In genomic region chr11:8707541-8708270, GRCh38 we compare ENCODE assay signal across 12 cellular contexts. TPM values are rescaled to one million over a fixed set of nuclear protein-coding genes. Genes with fewer than 3 reads are reported as not detected.
DNase-seq lines count a peak whose midpoint lies in the region; ATAC-seq and TF ChIP-seq lines count a peak whose summit lies in the region.
"Had no signal": no experiment of that assay in that cellular context is flagged by ENCODE, and none has a peak within 500 bp of the region (broad histone marks: within the 10 kb centered on the region; RNA-seq: fewer than 3 reads in every experiment).

No MANE protein-coding gene starts in this region.

- H3K23ac ChIP-seq in H9 (ENCODE audit: insufficient read length, low read depth, low read length), result no peak overlapping the region

- no CpG with 5 or more reads among the region's 10 CpGs for WGBS in H9 (ENCODE audit: extremely low coverage, insufficient read length, low lambda C conversion rate)

- H3K27me3 ChIP-seq in H9 (ENCODE audit: insufficient read depth, low read length) (no peaks in the 10 kb centered on the region), adipocyte (replicated peaks; ENCODE audit: control insufficient read depth, insufficient read depth, low read length) (no peaks in the 10 kb centered on the region), right atrium auricular region (no peaks in the 10 kb centered on the region), gastrocnemius medialis (no peaks in the 10 kb centered on the region)
- no peaks in the 10 kb centered on the region for H3K27me3 ChIP-seq in CD4-positive, alpha-beta memory T cell (ENCODE audit: insufficient read depth, low read length)

- no peak overlapping the region for H2BK5ac ChIP-seq in H9 (ENCODE audit: insufficient read length, low read length)

- TF ChIP-seq CTCF in H9 (conservative IDR thresholded peaks at IDR 0.05) (no peak), right atrium auricular region (IDR thresholded peaks at IDR 0.05) (no peak), gastrocnemius medialis (IDR thresholded peaks at IDR 0.05 in 4 of 5, conservative IDR thresholded peaks at IDR 0.05 in 1 of 5) (no peak)

- TF ChIP-seq POLR2A in gastrocnemius medialis (IDR thresholded peaks at IDR 0.05), result no peak

- H3K79me2 ChIP-seq in H9 (ENCODE audit: insufficient read depth, low read length), result no peaks in the 10 kb centered on the region

- no peaks in the 10 kb centered on the region for H3K9me3 Mint-ChIP-seq in H9
- peaks cover 0 to 3% (median 0%) of the 10 kb centered on the region in 8 donors for H3K9me3 Mint-ChIP-seq in CD4-positive, alpha-beta memory T cell
- H3K9me3 Mint-ChIP-seq in activated CD4-positive, alpha-beta T cell treated with anti-CD3 and anti-CD28 coated beads, Interleukin-2, amount 10 ng/mL, durations not matched to agents 7 days and 5 days, result no peaks in the 10 kb centered on the region
- H3K9me3 Mint-ChIP-seq: stimulated activated effector memory CD8-positive, alpha-beta T cell treated with anti-CD3 and anti-CD28 coated beads, Interleukin-12 subunit alpha, Interleukin-12 subunit beta, amount 100 ng/mL, for 72 hours had no signal

- peaks cover 29 to 32% of the 10 kb centered on the region in 2 experiments for H3K4me1 Mint-ChIP-seq in H9
- no peaks in the 10 kb centered on the region for H3K4me1 Mint-ChIP-seq in CD4-positive, alpha-beta memory T cell
- H3K4me1 Mint-ChIP-seq in activated CD4-positive, alpha-beta T cell treated with anti-CD3 and anti-CD28 coated beads, Interleukin-2, amount 10 ng/mL, durations not matched to agents 7 days and 5 days, result peaks cover 3% of the 10 kb centered on the region
- H3K4me1 Mint-ChIP-seq: stimulated activated effector memory CD8-positive, alpha-beta T cell treated with anti-CD3 and anti-CD28 coated beads, Interleukin-12 subunit alpha, Interleukin-12 subunit beta, amount 100 ng/mL, for 72 hours had no signal

- no peak overlapping the region for H2BK20ac ChIP-seq in H9 (ENCODE audit: low read depth, low read length, poor library complexity, severe bottlenecking)

- H3K36me3 Mint-ChIP-seq in H9 (ENCODE audit: insufficient read depth in 1 of 3, low read depth in 3 of 3), result peaks cover 12 to 22% (median 13%) of the 10 kb centered on the region in 3 experiments
- no peaks in the 10 kb centered on the region for H3K36me3 Mint-ChIP-seq in CD4-positive, alpha-beta memory T cell
- H3K36me3 Mint-ChIP-seq in activated CD4-positive, alpha-beta T cell treated with anti-CD3 and anti-CD28 coated beads, Interleukin-2, amount 10 ng/mL, durations not matched to agents 7 days and 5 days (ENCODE audit: low read depth), result no peaks in the 10 kb centered on the region
- H3K36me3 Mint-ChIP-seq: stimulated activated effector memory CD8-positive, alpha-beta T cell treated with anti-CD3 and anti-CD28 coated beads, Interleukin-12 subunit alpha, Interleukin-12 subunit beta, amount 100 ng/mL, for 72 hours had no signal

- no peaks in the 10 kb centered on the region for H3K23me2 ChIP-seq in H9 (ENCODE audit: insufficient read length, low read depth, low read length, poor library complexity, severe bottlenecking)

- CTCF ChIA-PET in CD4-positive, alpha-beta memory T cell (lab: Charles Lee; ENCODE audit: partially characterized antibody), result no interaction called here
- CTCF ChIA-PET in activated CD4-positive, alpha-beta T cell treated with anti-CD3 and anti-CD28 coated beads, Interleukin-2, amount 10 ng/mL, durations not matched to agents 7 days and 5 days (lab: Charles Lee), result interaction anchor here (0.6 kb wide), 1 partner anchor 1109 kb away, joined by 3 read pairs; no protein-coding TSS in a partner anchor

- H2BK120ac ChIP-seq in H9 (ENCODE audit: low read depth, low read length, poor library complexity, severe bottlenecking), result no peak overlapping the region

- no peak overlapping the region for H2BK12ac ChIP-seq in H9 (ENCODE audit: insufficient read length, low read depth, low read length)

- no peak overlapping the region for H4K8ac ChIP-seq in H9 (replicated peaks; ENCODE audit: insufficient read length, low read depth, low read length)

- H3K18ac ChIP-seq in H9 (ENCODE audit: insufficient read length, low read depth, low read length), result peak overlapping the region; percentile 33

- no peak overlapping the region for H4K5ac ChIP-seq in H9 (ENCODE audit: insufficient read length, low read depth, low read length)

- no peak overlapping the region for H4K91ac ChIP-seq in H9 (ENCODE audit: insufficient read length, low read depth, low read length)

- H3K9me3 ChIP-seq in H9 (ENCODE audit: control insufficient read depth, low read depth, low read length), result no peaks in the 10 kb centered on the region
- peaks cover 7% of the 10 kb centered on the region for H3K9me3 ChIP-seq in adipocyte (ENCODE audit: control insufficient read depth, low read length)
- no peaks in the 10 kb centered on the region for H3K9me3 ChIP-seq in right atrium auricular region
- no peaks in the 10 kb centered on the region for H3K9me3 ChIP-seq in gastrocnemius medialis
- no peaks in the 10 kb centered on the region for H3K9me3 ChIP-seq in CD4-positive, alpha-beta memory T cell (ENCODE audit: control insufficient read depth in 1 of 2, low read length in 2 of 2)

- no peaks in the 10 kb centered on the region for H4K20me1 ChIP-seq in H9 (ENCODE audit: control insufficient read depth, insufficient read depth, insufficient read length)

- no peak overlapping the region for H3K4me3 ChIP-seq in adipocyte (ENCODE audit: low read length)
- H3K4me3 ChIP-seq in right atrium auricular region, result no peak overlapping the region
- no peak overlapping the region for H3K4me3 ChIP-seq in gastrocnemius medialis
- no peak overlapping the region for H3K4me3 ChIP-seq in CD4-positive, alpha-beta memory T cell (ENCODE audit: low read length in 2 of 2)

- ATAC-seq in gastrocnemius medialis (peak; percentile 79 to 82), GM19351 (IDR thresholded peaks at IDR 0.05; ENCODE audit: unreplicated experiment) (no peak)
- ATAC-seq: stimulated activated effector memory CD8-positive, alpha-beta T cell treated with anti-CD3 and anti-CD28 coated beads, Interleukin-12 subunit alpha, Interleukin-12 subunit beta, amount 100 ng/mL, for 72 hours had no signal

- H3K79me1 ChIP-seq in H9 (ENCODE audit: insufficient read depth, low read depth, low read length, poor library complexity, severe bottlenecking), result no peaks in the 10 kb centered on the region

- H3K4me1 ChIP-seq in H9 (ENCODE audit: insufficient read depth, low read length) (no peaks in the 10 kb centered on the region), adipocyte (ENCODE audit: control insufficient read depth, insufficient read depth, low read length) (peaks cover 38% of the 10 kb centered on the region), right atrium auricular region (peaks cover 0 to 40% of the 10 kb centered on the region in 2 donors), gastrocnemius medialis (peaks cover 29 to 33% of the 10 kb centered on the region in 2 donors)
- H3K4me1 ChIP-seq in CD4-positive, alpha-beta memory T cell (ENCODE audit: insufficient read depth, low read length), result no peaks in the 10 kb centered on the region

- no peak overlapping the region for H3T11ph ChIP-seq in H9 (ENCODE audit: low read length)

- no peak overlapping the region for H2BK15ac ChIP-seq in H9 (ENCODE audit: low read depth, low read length)

- no peak overlapping the region for H3K56ac ChIP-seq in H9 (ENCODE audit: insufficient read length, low read depth, low read length)

- H2AK5ac ChIP-seq in H9 (ENCODE audit: insufficient read length, low read length), result no peak overlapping the region

- DNase-seq in H9, result no peak
- no peak for DNase-seq in adipocyte (ENCODE audit: low read depth)
- peak; percentile 69 for DNase-seq in right atrium auricular region (ENCODE audit: low spot score)
- peak; percentile 83 to 89 for DNase-seq in gastrocnemius medialis
- no peak for DNase-seq in CD4-positive, alpha-beta memory T cell
- DNase-seq in activated CD4-positive, alpha-beta T cell treated with anti-CD3 and anti-CD28 coated beads, Interleukin-2, amount 10 ng/mL, durations not matched to agents 7 days and 5 days, result no peak
- DNase-seq in globus pallidus (ENCODE audit: low spot score), result no peak
- DNase-seq: glutamatergic neuron, H7, OCI-M1 had no signal

- peak overlapping the region; percentile 31; the same call in 1 of the 2 replicates for H3K14ac ChIP-seq in H9 (ENCODE audit: insufficient read depth, low read length)

- no peak overlapping the region for H3K9ac ChIP-seq in H9 (ENCODE audit: extremely low read depth, insufficient read length, low read length)
- peak overlapping the region; percentile 77 for H3K9ac ChIP-seq in adipocyte (ENCODE audit: low read length)

- H2AFZ ChIP-seq in H9 (ENCODE audit: low read length), result no peak overlapping the region

- no peaks in the 10 kb centered on the region for H3K27me3 Mint-ChIP-seq in H9 (ENCODE audit: low read depth)
- peaks cover 0 to 5% of the 10 kb centered on the region in 2 donors for H3K27me3 Mint-ChIP-seq in CD4-positive, alpha-beta memory T cell
- no peaks in the 10 kb centered on the region for H3K27me3 Mint-ChIP-seq in activated CD4-positive, alpha-beta T cell treated with anti-CD3 and anti-CD28 coated beads, Interleukin-2, amount 10 ng/mL, durations not matched to agents 7 days and 5 days

- no peak overlapping the region for H3K4me3 Mint-ChIP-seq in H9
- no peak overlapping the region for H3K4me3 Mint-ChIP-seq in CD4-positive, alpha-beta memory T cell
- H3K4me3 Mint-ChIP-seq in activated CD4-positive, alpha-beta T cell treated with anti-CD3 and anti-CD28 coated beads, Interleukin-2, amount 10 ng/mL, durations not matched to agents 7 days and 5 days, result no peak overlapping the region
- H3K4me3 Mint-ChIP-seq: stimulated activated effector memory CD8-positive, alpha-beta T cell treated with anti-CD3 and anti-CD28 coated beads, Interleukin-12 subunit alpha, Interleukin-12 subunit beta, amount 100 ng/mL, for 72 hours had no signal

- no peak overlapping the region; the same call in 1 of the 2 replicates for H3K4ac ChIP-seq in H9 (ENCODE audit: low read depth, low read length)

- in situ Hi-C loops in gastrocnemius medialis (cut with MboI; ENCODE audit: low sequenced_read_pairs in 4 of 4), result no loop called here

- no peak overlapping the region for H3K4me2 ChIP-seq in H9 (ENCODE audit: insufficient read depth, insufficient read length, low read length)

- POLR2A ChIA-PET in CD4-positive, alpha-beta memory T cell (lab: Charles Lee; ENCODE audit: partially characterized antibody), result no interaction called here
- POLR2A ChIA-PET in activated CD4-positive, alpha-beta T cell treated with anti-CD3 and anti-CD28 coated beads, Interleukin-2, amount 10 ng/mL, durations not matched to agents 7 days and 5 days (lab: Charles Lee), result no interaction called here

- intact Hi-C loops in gastrocnemius medialis (cut with DNase I; ENCODE audit: low total_unique reads), result loop anchor here (2.0 kb wide), 1 partner anchor 19 kb away; no protein-coding TSS in a partner anchor
- intact Hi-C loops in CD4-positive, alpha-beta memory T cell (cut with micrococcal nuclease), result no loop called here

- H3K27ac ChIP-seq in H9 (ENCODE audit: insufficient read length, low read depth, low read length), result no peak overlapping the region
- H3K27ac ChIP-seq in right atrium auricular region, result peak overlapping the region; percentile 87 to 96
- H3K27ac ChIP-seq in gastrocnemius medialis, result peak overlapping the region; percentile 55 to 84 (median 80)
- H3K27ac ChIP-seq in CD4-positive, alpha-beta memory T cell (ENCODE audit: low read depth, low read length), result no peak overlapping the region

- peak overlapping the region in 2 of 3 experiments; percentile 61 to 71; a peak in 2 of 7 replicates for H3K27ac Mint-ChIP-seq in H9
- no peak overlapping the region for H3K27ac Mint-ChIP-seq in CD4-positive, alpha-beta memory T cell
- no peak overlapping the region for H3K27ac Mint-ChIP-seq in activated CD4-positive, alpha-beta T cell treated with anti-CD3 and anti-CD28 coated beads, Interleukin-2, amount 10 ng/mL, durations not matched to agents 7 days and 5 days
- H3K27ac Mint-ChIP-seq: stimulated activated effector memory CD8-positive, alpha-beta T cell treated with anti-CD3 and anti-CD28 coated beads, Interleukin-12 subunit alpha, Interleukin-12 subunit beta, amount 100 ng/mL, for 72 hours had no signal

- H3K36me3 ChIP-seq in adipocyte (ENCODE audit: control insufficient read depth, insufficient read depth, low read length, severe bottlenecking) (peaks cover 56% of the 10 kb centered on the region), right atrium auricular region (peaks cover 67% of the 10 kb centered on the region), gastrocnemius medialis (peaks cover 0 to 9% of the 10 kb centered on the region in 2 donors)
- H3K36me3 ChIP-seq in CD4-positive, alpha-beta memory T cell (ENCODE audit: insufficient read depth, low read length), result no peaks in the 10 kb centered on the region

RNA-seq across cellular contexts. Expression of gene RPL27A, which starts 25.1 kb away (rescaled TPM):
- total RNA-seq in H9 (2021) (1,150 and 1,152 TPM in 2 replicates), right atrium auricular region (100 to 1,000 TPM; 598 to 620 TPM), gastrocnemius medialis (100 to 1,000 TPM; 598 to 693 (median 633) TPM)
- total RNA-seq in CD4-positive, alpha-beta memory T cell, result 1,000 to 10,000 TPM; 1,456 to 1,504 TPM
- 1,000 to 10,000 TPM; 3,607 to 3,736 TPM for polyA plus RNA-seq in CD4-positive, alpha-beta memory T cell
- 100 to 1,000 TPM; 737 to 869 TPM for total RNA-seq in activated CD4-positive, alpha-beta T cell treated with anti-CD3 and anti-CD28 coated beads, Interleukin-2, amount 10 ng/mL, durations not matched to agents 7 days and 5 days

RNA-seq across cellular contexts. Expression of gene TRIM66, which starts 25.2 kb away (rescaled TPM):
- total RNA-seq in H9 (2021) (2.0 and 2.1 TPM in 2 replicates), right atrium auricular region (1 to 10 TPM in 1 of 2 donors, under 1 TPM in 1; 0.56 to 3.7 TPM), gastrocnemius medialis (1 to 10 TPM in 2 of 4 donors, under 1 TPM in 2; 0.55 to 6.5 (median 1.1) TPM)
- 10 to 100 TPM; 25.0 to 31.3 TPM for total RNA-seq in CD4-positive, alpha-beta memory T cell
- under 1 TPM in 1 of 2 donors, not detected in 1; 0.67 TPM for polyA plus RNA-seq in CD4-positive, alpha-beta memory T cell
- 10 to 100 TPM; 18.5 to 22.8 TPM for total RNA-seq in activated CD4-positive, alpha-beta T cell treated with anti-CD3 and anti-CD28 coated beads, Interleukin-2, amount 10 ng/mL, durations not matched to agents 7 days and 5 days

Comparison
In these comparisons a context has a peak if more than half of its experiments do, and no peak if none do; other contexts are left out.
1. DNase-seq: peak in right atrium auricular region (single experiment) and gastrocnemius medialis (2 of 2); none in H9 (single experiment), adipocyte (single experiment), CD4-positive, alpha-beta memory T cell (0 of 5), activated CD4-positive, alpha-beta T cell treated with anti-CD3 and anti-CD28 coated beads, Interleukin-2, amount 10 ng/mL, durations not matched to agents 7 days and 5 days (single experiment) and globus pallidus (single experiment).
2. H3K27ac ChIP-seq: peak in right atrium auricular region (2 of 2) and gastrocnemius medialis (4 of 4); none in H9 (single experiment) and CD4-positive, alpha-beta memory T cell (single experiment).
3. H3K27ac Mint-ChIP-seq: peak in H9 (2 of 3); none in CD4-positive, alpha-beta memory T cell (0 of 7) and activated CD4-positive, alpha-beta T cell treated with anti-CD3 and anti-CD28 coated beads, Interleukin-2, amount 10 ng/mL, durations not matched to agents 7 days and 5 days (single experiment).